In genomic region chr4:98659106-98659592, GRCh38 we compare ENCODE assay signal across 8 cellular contexts. TPM values are rescaled to one million over a fixed set of nuclear protein-coding genes. Genes with fewer than 3 reads are reported as not detected.
DNase-seq lines count a peak whose midpoint lies in the region; ATAC-seq and TF ChIP-seq lines count a peak whose summit lies in the region.

No MANE protein-coding gene starts in this region.

- POLR2A ChIA-PET in activated CD8-positive, alpha-beta T cell treated with anti-CD3 and anti-CD28 coated beads for 36 hours (lab: Charles Lee) = interaction anchor here (0.6 to 1.8 kb wide), 6 partner anchors 13 to 58 kb away, joined by 3 to 6 read pairs (median 4); no protein-coding TSS in a partner anchor

- peaks cover 9% of the 10 kb centered on the region for H3K36me3 Mint-ChIP-seq in activated CD4-positive, alpha-beta T cell treated with anti-CD3 and anti-CD28 coated beads, Interleukin-2, amount 10 ng/mL, durations not matched to agents 24 days and 14 days (ENCODE audit: low read depth)
- H3K36me3 Mint-ChIP-seq in activated CD8-positive, alpha-beta T cell treated with anti-CD3 and anti-CD28 coated beads for 36 hours (ENCODE audit: low read depth) = peaks cover 6% of the 10 kb centered on the region

- H3K27ac Mint-ChIP-seq in activated CD4-positive, alpha-beta T cell treated with anti-CD3 and anti-CD28 coated beads, Interleukin-2, amount 10 ng/mL, durations not matched to agents 24 days and 14 days = peak overlapping the region; percentile 60
- peak overlapping the region; percentile 78 for H3K27ac Mint-ChIP-seq in activated CD8-positive, alpha-beta T cell treated with anti-CD3 and anti-CD28 coated beads for 36 hours

- no peaks in the 10 kb centered on the region for H3K9me3 ChIP-seq in heart right ventricle

- no peak for DNase-seq in activated CD4-positive, alpha-beta T cell treated with anti-CD3 and anti-CD28 coated beads, Interleukin-2, amount 10 ng/mL, durations not matched to agents 24 days and 14 days
- DNase-seq in activated CD4-positive, alpha-beta T cell treated with anti-CD3 and anti-CD28 coated beads, Interleukin-2, amount 50 U/mL, for 1 hour = no peak
- DNase-seq in activated CD8-positive, alpha-beta T cell treated with anti-CD3 and anti-CD28 coated beads for 36 hours = no peak
- DNase-seq in heart right ventricle = no peak
- no peak for DNase-seq in sciatic nerve (ENCODE audit: low spot score)
- no peak for DNase-seq in NCI-H1105 (lab: John Stamatoyannopoulos, UW)

- intact Hi-C loops in activated CD4-positive, alpha-beta T cell treated with anti-CD3 and anti-CD28 coated beads, Interleukin-2, amount 10 ng/mL, durations not matched to agents 24 days and 14 days (cut with micrococcal nuclease) = loop anchor here (5.0 kb wide), 1 partner anchor 168 kb away; no protein-coding TSS in a partner anchor
- intact Hi-C loops in activated CD8-positive, alpha-beta T cell treated with anti-CD3 and anti-CD28 coated beads for 36 hours (cut with micrococcal nuclease) = loop anchor here (10.0 kb wide), 1 partner anchor 394 kb away; the partner anchor contains the start of gene RAP1GDS1
- intact Hi-C loops in heart right ventricle (cut with DNase I) = loop anchor here in 6 of 10 donors (2.0 to 10.0 kb wide), 6 partner anchors 184 to 524 kb away; partner anchors contain the start of gene EIF4E (in 1 of the 6)
- intact Hi-C loops in sciatic nerve (cut with DNase I) = no loop called here

- no peak for TF ChIP-seq CTCF in activated CD8-positive, alpha-beta T cell treated with anti-CD3 and anti-CD28 coated beads for 36 hours (IDR thresholded peaks at IDR 0.05)
- no peak for TF ChIP-seq CTCF in heart right ventricle (IDR thresholded peaks at IDR 0.05)

- H3K4me3 Mint-ChIP-seq in activated CD4-positive, alpha-beta T cell treated with anti-CD3 and anti-CD28 coated beads, Interleukin-2, amount 10 ng/mL, durations not matched to agents 24 days and 14 days = peak overlapping the region; percentile 85
- H3K4me3 Mint-ChIP-seq in activated CD8-positive, alpha-beta T cell treated with anti-CD3 and anti-CD28 coated beads for 36 hours = peak overlapping the region; percentile 94

- H3K4me3 ChIP-seq in heart right ventricle = peak overlapping the region; percentile 37 to 91 (median 72)

- no peaks in the 10 kb centered on the region for H3K9me3 Mint-ChIP-seq in activated CD4-positive, alpha-beta T cell treated with anti-CD3 and anti-CD28 coated beads, Interleukin-2, amount 10 ng/mL, durations not matched to agents 24 days and 14 days
- H3K9me3 Mint-ChIP-seq in activated CD8-positive, alpha-beta T cell treated with anti-CD3 and anti-CD28 coated beads for 36 hours = no peaks in the 10 kb centered on the region

- peak overlapping the region in 9 of 10 donors; percentile 44 to 84 (median 68) for H3K27ac ChIP-seq in heart right ventricle

- 11 to 15% methylated on average over 17 of the region's 17 CpGs for WGBS in heart right ventricle, 2 donors

- H3K36me3 ChIP-seq in heart right ventricle = no peaks in the 10 kb centered on the region

- no peak for ATAC-seq in activated CD8-positive, alpha-beta T cell treated with anti-CD3 and anti-CD28 coated beads for 36 hours
- ATAC-seq in heart right ventricle = peak in 6 of 8 donors; percentile 1 to 57 (median 35)
- ATAC-seq in sciatic nerve = peak; percentile 46
- ATAC-seq in HG03460 (IDR thresholded peaks at IDR 0.05; ENCODE audit: unreplicated experiment) = no peak
- ATAC-seq in HG03571 (IDR thresholded peaks at IDR 0.05; ENCODE audit: unreplicated experiment) = no peak

- H3K4me1 Mint-ChIP-seq in activated CD4-positive, alpha-beta T cell treated with anti-CD3 and anti-CD28 coated beads, Interleukin-2, amount 10 ng/mL, durations not matched to agents 24 days and 14 days = peaks cover 70% of the 10 kb centered on the region
- peaks cover 74% of the 10 kb centered on the region for H3K4me1 Mint-ChIP-seq in activated CD8-positive, alpha-beta T cell treated with anti-CD3 and anti-CD28 coated beads for 36 hours (ENCODE audit: low read depth)

- CTCF ChIA-PET in activated CD8-positive, alpha-beta T cell treated with anti-CD3 and anti-CD28 coated beads for 36 hours (lab: Charles Lee) = no interaction called here

- peaks cover 0 to 36% (median 0%) of the 10 kb centered on the region in 7 donors for H3K27me3 ChIP-seq in heart right ventricle

- H3K4me1 ChIP-seq in heart right ventricle = peaks cover 5 to 55% (median 19%) of the 10 kb centered on the region in 9 donors

- no peaks in the 10 kb centered on the region for H3K27me3 Mint-ChIP-seq in activated CD4-positive, alpha-beta T cell treated with anti-CD3 and anti-CD28 coated beads, Interleukin-2, amount 10 ng/mL, durations not matched to agents 24 days and 14 days
- no peaks in the 10 kb centered on the region for H3K27me3 Mint-ChIP-seq in activated CD8-positive, alpha-beta T cell treated with anti-CD3 and anti-CD28 coated beads for 36 hours

RNA-seq across cellular contexts. Expression of gene TSPAN5, which starts 0.7 kb away (rescaled TPM):
- total RNA-seq in activated CD4-positive, alpha-beta T cell treated with anti-CD3 and anti-CD28 coated beads, Interleukin-2, amount 10 ng/mL, durations not matched to agents 24 days and 14 days = 30.4 and 30.7 TPM in 2 replicates
- total RNA-seq in activated CD8-positive, alpha-beta T cell treated with anti-CD3 and anti-CD28 coated beads for 36 hours = 10 to 100 TPM; 18.5 to 21.9 TPM
- total RNA-seq in heart right ventricle (1 to 10 TPM in 9 of 10 donors, under 1 TPM in 1; 0.85 to 6.7 (median 4.4) TPM), sciatic nerve (19.1 TPM)
- 1 to 10 TPM in 1 of 2 donors, under 1 TPM in 1; 0.88 to 3.2 TPM for polyA plus RNA-seq in heart right ventricle

Comparison
In these comparisons a context has a peak if more than half of its experiments do, and no peak if none do; other contexts are left out.
1. ATAC-seq: peak in heart right ventricle (6 of 8) and sciatic nerve (single experiment); none in activated CD8-positive, alpha-beta T cell treated with anti-CD3 and anti-CD28 coated beads for 36 hours (single experiment), HG03460 (single experiment) and HG03571 (single experiment).